ENCODE assay signal across 8 cellular contexts in genomic region chr1:6625579-6626149, GRCh38. TPM values are rescaled to one million over a fixed set of nuclear protein-coding genes. Genes with fewer than 3 reads are reported as not detected.
DNase-seq lines count a peak whose midpoint lies in the region; ATAC-seq and TF ChIP-seq lines count a peak whose summit lies in the region.

No MANE protein-coding gene starts in this region.

- H3K36me3 ChIP-seq in Caco-2 (ENCODE audit: control insufficient read depth, insufficient read depth, low read length): no peaks in the 10 kb centered on the region; the same call in 1 of the 2 replicates
- peaks cover 59% of the 10 kb centered on the region for H3K36me3 ChIP-seq in HAP-1 (replicated peaks)
- H3K36me3 ChIP-seq in Panc1 (ENCODE audit: control insufficient read depth, insufficient read depth, low read length): peaks cover 2% of the 10 kb centered on the region; the same call in 1 of the 2 replicates
- H3K36me3 ChIP-seq in aorta (ENCODE audit: control insufficient read depth in 1 of 2, insufficient read depth in 2 of 2, low read length in 1 of 2): peaks cover 0 to 2% of the 10 kb centered on the region in 2 donors

- H3K4me1 ChIP-seq in Caco-2 (no peaks in the 10 kb centered on the region), HAP-1 (peaks cover 9% of the 10 kb centered on the region), Panc1 (ENCODE audit: control insufficient read depth, insufficient read depth, low read length) (peaks cover 32% of the 10 kb centered on the region), aorta (ENCODE audit: control insufficient read depth in 1 of 2, insufficient read depth in 2 of 2, low read length in 2 of 2) (no peaks in the 10 kb centered on the region)

- TF ChIP-seq CTCF in Caco-2 (IDR thresholded peaks at IDR 0.05; ENCODE audit: insufficient read depth in 1 of 2, low read depth in 1 of 2, low read length in 1 of 2, severe bottlenecking in 1 of 2, unreplicated experiment in 1 of 2) (no peak), Panc1 (IDR thresholded peaks at IDR 0.05) (no peak), dorsolateral prefrontal cortex (IDR thresholded peaks at IDR 0.05 in 54 of 56, conservative IDR thresholded peaks at IDR 0.05 in 2 of 56; ENCODE audit: low read depth in 1 of 56, partially characterized antibody in 56 of 56) (no peak), mesothelial cell of epicardium (IDR thresholded peaks at IDR 0.05; ENCODE audit: unreplicated experiment) (no peak)

- BruUV-seq in Caco-2 (replicated peaks; lab: Mats Ljungman, UMichigan) (no TSS peak), Panc1 (replicated peaks; lab: Mats Ljungman, UMichigan) (no TSS peak)

- 4% methylated on average over 31 to 32 of the region's 32 CpGs for WGBS in aorta, 2 donors

- in situ Hi-C loops in HAP-1 (cut with MboI; ENCODE audit: low sequenced_read_pairs): no loop called here
- in situ Hi-C loops in Panc1 (cut with HindIII; ENCODE audit: low pct_unique_long_range_greater_than_20kb, low sequenced_read_pairs): no loop called here

- H3K27me3 Mint-ChIP-seq in Caco-2 (ENCODE audit: insufficient read depth, unreplicated experiment) (no peaks in the 10 kb centered on the region), mesothelial cell of epicardium (ENCODE audit: low read depth) (no peaks in the 10 kb centered on the region)

- H3K4me3 ChIP-seq in Caco-2 (ENCODE audit: low read depth, low read length) (peak overlapping the region; percentile 66), HAP-1 (peak overlapping the region; percentile 74), Panc1 (ENCODE audit: low read depth in 2 of 2, low read length in 2 of 2) (peak overlapping the region; percentile 72 to 79), dorsolateral prefrontal cortex (peak overlapping the region; percentile 64 to 97 (median 86)), aorta (ENCODE audit: low read length in 2 of 2) (peak overlapping the region; percentile 86 to 89)

- no peaks in the 10 kb centered on the region for H3K4me1 Mint-ChIP-seq in Caco-2 (ENCODE audit: low read depth, unreplicated experiment)
- peaks cover 30% of the 10 kb centered on the region for H3K4me1 Mint-ChIP-seq in mesothelial cell of epicardium

- CTCF ChIA-PET in Caco-2 (lab: Charles Lee): interaction anchor here (0.6 kb wide), 1 partner anchor 8 kb away, joined by 4 read pairs; no protein-coding TSS in a partner anchor
- CTCF ChIA-PET in Panc1 (lab: Charles Lee): no interaction called here

- H3K9me3 ChIP-seq in Caco-2 (no peaks in the 10 kb centered on the region), HAP-1 (no peaks in the 10 kb centered on the region), Panc1 (ENCODE audit: control insufficient read depth, insufficient read depth, low read depth, low read length) (no peaks in the 10 kb centered on the region), aorta (ENCODE audit: control insufficient read depth, low read length) (no peaks in the 10 kb centered on the region)

- POLR2A ChIA-PET in Caco-2 (lab: Charles Lee) (no interaction called here), Panc1 (lab: Charles Lee) (interaction anchor here (0.7 kb wide), 1 partner anchor 478 kb away, joined by 4 read pairs; no protein-coding TSS in a partner anchor)

- H3K4me3 Mint-ChIP-seq in Caco-2 (ENCODE audit: unreplicated experiment) (peak overlapping the region; percentile 75), mesothelial cell of epicardium (peak overlapping the region; percentile 81)

- H3K9me3 Mint-ChIP-seq in Caco-2 (ENCODE audit: unreplicated experiment): no peaks in the 10 kb centered on the region
- no peaks in the 10 kb centered on the region for H3K9me3 Mint-ChIP-seq in mesothelial cell of epicardium

- H3K27me3 ChIP-seq in Caco-2 (replicated peaks; ENCODE audit: control insufficient read depth, insufficient read depth, low read length) (no peaks in the 10 kb centered on the region), HAP-1 (ENCODE audit: low read depth) (no peaks in the 10 kb centered on the region), Panc1 (ENCODE audit: control insufficient read depth, insufficient read depth, low read length) (no peaks in the 10 kb centered on the region), dorsolateral prefrontal cortex (no peaks in the 10 kb centered on the region), aorta (ENCODE audit: control insufficient read depth in 1 of 2, insufficient read depth in 2 of 2, low read length in 1 of 2) (no peaks in the 10 kb centered on the region)

- ATAC-seq in Panc1 (peak; percentile 36), aorta (ENCODE audit: low FRiP score) (peak; percentile 4), GM21390 (IDR thresholded peaks at IDR 0.05; ENCODE audit: unreplicated experiment) (no peak)

- H3K27ac Mint-ChIP-seq in Caco-2 (ENCODE audit: unreplicated experiment) (peak overlapping the region; percentile 87), mesothelial cell of epicardium (peak overlapping the region; percentile 81)

- DNase-seq in Caco-2: no peak
- DNase-seq in HAP-1 (ENCODE audit: low spot score in 2 of 2): peak in 1 of 2 experiments; percentile 27
- DNase-seq in Panc1 (ENCODE audit: low read depth, low spot score): no peak
- peak in 2 of 10 donors; percentile 9 to 30 for DNase-seq in dorsolateral prefrontal cortex
- DNase-seq in mesothelial cell of epicardium (ENCODE audit: low spot score in 2 of 2, unreplicated experiment in 2 of 2): no peak
- no peak for DNase-seq in aorta
- DNase-seq in NCI-H1417 (lab: John Stamatoyannopoulos, UW): no peak

- H3K36me3 Mint-ChIP-seq in Caco-2 (ENCODE audit: insufficient read depth, unreplicated experiment): peaks cover 51% of the 10 kb centered on the region
- peaks cover 35% of the 10 kb centered on the region for H3K36me3 Mint-ChIP-seq in mesothelial cell of epicardium

- intact Hi-C loops in Caco-2 (cut with micrococcal nuclease; ENCODE audit: unreplicated experiment) (no loop called here), Panc1 (cut with micrococcal nuclease; ENCODE audit: unreplicated experiment) (no loop called here), dorsolateral prefrontal cortex (cut with DNase I) (loop anchor here (5.0 to 10.0 kb wide), 2 partner anchors 73 to 159 kb away; partner anchors contain the start of genes NOL9 (in 2 of the 2) and CAMTA1 (in 1 of the 2)), aorta (cut with DNase I) (loop anchor here (5.0 kb wide), 2 partner anchors 33 to 43 kb away; no protein-coding TSS in a partner anchor)

- H3K27ac ChIP-seq in Panc1 (ENCODE audit: low read length) (peak overlapping the region; percentile 69), dorsolateral prefrontal cortex (peak overlapping the region in 57 of 59 donors; percentile 58 to 95 (median 88)), aorta (ENCODE audit: low read depth in 1 of 2, low read length in 2 of 2) (peak overlapping the region in 1 of 2 donors; percentile 41)

RNA-seq across cellular contexts. Expression of gene THAP3, which starts 1.0 kb away (rescaled TPM):
- total RNA-seq in Caco-2 (2022) (13.5 and 15.1 TPM in 2 replicates), Panc1 (2021; ENCODE audit: unreplicated experiment) (24.9 TPM), dorsolateral prefrontal cortex (10 to 100 TPM; 15.9 to 40.5 (median 24.6) TPM), mesothelial cell of epicardium (19.8 to 22.9 TPM (median 20.0 TPM) in 3 replicates), aorta (10 to 100 TPM; 11.0 to 21.2 TPM)
- 35.1 TPM for polyA plus RNA-seq in Panc1 (2012; ENCODE audit: insufficient read length)
- polyA plus RNA-seq in aorta: 10 to 100 TPM; 20.8 to 44.1 TPM

RNA-seq across cellular contexts. Expression of gene PHF13, which starts 12.1 kb away (rescaled TPM):
- total RNA-seq in Caco-2 (2022) (20.0 and 21.8 TPM in 2 replicates), Panc1 (2021; ENCODE audit: unreplicated experiment) (41.8 TPM), dorsolateral prefrontal cortex (10 to 100 TPM in 117 of 120 experiments, 1 to 10 TPM in 3; 9.4 to 21.9 (median 13.0) TPM), mesothelial cell of epicardium (33.7 to 35.0 TPM (median 34.0 TPM) in 3 replicates), aorta (10 to 100 TPM; 19.0 to 19.3 TPM)
- polyA plus RNA-seq in Panc1 (2012; ENCODE audit: insufficient read length): 24.0 TPM
- polyA plus RNA-seq in aorta: 10 to 100 TPM in 1 of 2 donors, 1 to 10 TPM in 1; 3.6 to 10.8 TPM

RNA-seq across cellular contexts. Expression of gene KLHL21, which starts 23.0 kb away (rescaled TPM):
- 21.6 and 22.4 TPM in 2 replicates for total RNA-seq in Caco-2 (2022)
- 35.9 TPM for total RNA-seq in Panc1 (2021; ENCODE audit: unreplicated experiment)
- 43.9 TPM for polyA plus RNA-seq in Panc1 (2012; ENCODE audit: insufficient read length)
- total RNA-seq in dorsolateral prefrontal cortex: 10 to 100 TPM; 36.4 to 92.8 (median 52.5) TPM
- 22.0 to 25.1 TPM (median 23.4 TPM) in 3 replicates for total RNA-seq in mesothelial cell of epicardium
- total RNA-seq in aorta: 10 to 100 TPM; 37.5 to 38.3 TPM
- 10 to 100 TPM; 10.8 to 38.0 TPM for polyA plus RNA-seq in aorta

RNA-seq across cellular contexts. Expression of gene ZBTB48, which starts 45.9 kb away (rescaled TPM):
- total RNA-seq in Caco-2 (2022) (22.5 and 24.8 TPM in 2 replicates), Panc1 (2021; ENCODE audit: unreplicated experiment) (40.7 TPM), dorsolateral prefrontal cortex (10 to 100 TPM; 19.2 to 51.0 (median 30.1) TPM), mesothelial cell of epicardium (33.6 to 41.5 TPM (median 33.8 TPM) in 3 replicates), aorta (10 to 100 TPM; 20.6 to 29.9 TPM)
- 41.3 TPM for polyA plus RNA-seq in Panc1 (2012; ENCODE audit: insufficient read length)
- polyA plus RNA-seq in aorta: 100 to 1,000 TPM in 1 of 2 donors, 10 to 100 TPM in 1; 25.2 to 204 TPM

Comparison
In these comparisons a context has a peak if more than half of its experiments do, and no peak if none do; other contexts are left out.
1. intact Hi-C loops: an anchor here in dorsolateral prefrontal cortex (5.0 to 10.0 kb wide) and aorta (5.0 kb wide); none called in Caco-2 and Panc1.